Comparison of ENCODE assay signal across 8 cellular contexts in genomic region chr1:161227196-161227871, GRCh38. TPM values are rescaled to one million over a fixed set of nuclear protein-coding genes. Genes with fewer than 3 reads are reported as not detected.
DNase-seq lines count a peak whose midpoint lies in the region.

No MANE protein-coding gene starts in this region.

- no peaks in the 10 kb centered on the region for H4K20me1 ChIP-seq in GM23248 (ENCODE audit: insufficient read depth)

- H3K9me3 ChIP-seq in GM23248 (ENCODE audit: low read depth) (no peaks in the 10 kb centered on the region), subcutaneous abdominal adipose tissue (ENCODE audit: control insufficient read depth in 5 of 5, low read length in 5 of 5) (no peaks in the 10 kb centered on the region)

- peak overlapping the region; percentile 93 for H2AFZ ChIP-seq in GM23248

- no peaks in the 10 kb centered on the region for H3K9me2 ChIP-seq in GM23248 (ENCODE audit: insufficient read depth)

- H3K4me1 Mint-ChIP-seq in activated naive CD4-positive, alpha-beta T cell treated with anti-CD3 and anti-CD28 coated beads for 36 hours (ENCODE audit: low read depth) = peaks cover 27% of the 10 kb centered on the region

- DNase-seq in COLO829 (ENCODE audit: low spot score) (peak; percentile 88), GM23248 (peak; percentile 88), NAMALWA (ENCODE audit: low spot score) (peak; percentile 95), SK-MEL-5 (ENCODE audit: low read depth, low spot score) (peak; percentile 79), globus pallidus (ENCODE audit: low spot score) (peak; percentile 75), occipital lobe (lab: John Stamatoyannopoulos, UW) (peak; percentile 65)
- peak; percentile 96 for DNase-seq in activated naive CD4-positive, alpha-beta T cell treated with anti-CD3 and anti-CD28 coated beads for 36 hours

- H3K27ac ChIP-seq in GM23248 = no peak overlapping the region
- no peak overlapping the region for H3K27ac ChIP-seq in subcutaneous abdominal adipose tissue (ENCODE audit: low read depth, low read length)

- no peaks in the 10 kb centered on the region; the same call in 1 of the 2 replicates for H3K36me3 ChIP-seq in GM23248 (ENCODE audit: low read depth)
- peaks cover 0 to 33% (median 25%) of the 10 kb centered on the region in 5 donors for H3K36me3 ChIP-seq in subcutaneous abdominal adipose tissue (ENCODE audit: control insufficient read depth in 5 of 5, insufficient read depth in 5 of 5, low read length in 5 of 5)

- intact Hi-C loops in activated naive CD4-positive, alpha-beta T cell treated with anti-CD3 and anti-CD28 coated beads for 36 hours (cut with micrococcal nuclease) = loop anchor here (1.0 to 5.0 kb wide), 6 partner anchors 64 to 517 kb away; partner anchors contain the start of gene CFAP126

- H3K79me2 ChIP-seq in GM23248 (ENCODE audit: insufficient read depth) = peaks cover 7% of the 10 kb centered on the region

- no peaks in the 10 kb centered on the region for H3K27me3 ChIP-seq in GM23248 (replicated peaks; ENCODE audit: insufficient read depth)
- no peaks in the 10 kb centered on the region for H3K27me3 ChIP-seq in subcutaneous abdominal adipose tissue (ENCODE audit: control insufficient read depth in 5 of 5, insufficient read depth in 4 of 5, low read length in 5 of 5)

- in situ Hi-C loops in GM23248 (cut with MboI) = no loop called here
- in situ Hi-C loops in SK-MEL-5 (cut with HindIII; ENCODE audit: low pct_unique_long_range_greater_than_20kb, low sequenced_read_pairs) = no loop called here

- peaks cover 22% of the 10 kb centered on the region for H3K36me3 Mint-ChIP-seq in activated naive CD4-positive, alpha-beta T cell treated with anti-CD3 and anti-CD28 coated beads for 36 hours (ENCODE audit: low read depth)

- H3K4me2 ChIP-seq in GM23248 (ENCODE audit: unreplicated experiment) = peak overlapping the region; percentile 73

- H3K4me3 ChIP-seq in GM23248 (peak overlapping the region; percentile 91), subcutaneous abdominal adipose tissue (ENCODE audit: low read depth in 1 of 5, low read length in 5 of 5) (peak overlapping the region; percentile 5 to 88 (median 76))

- H3K9ac ChIP-seq in GM23248 = peak overlapping the region; percentile 80; the same call in 1 of the 2 replicates
- H3K9ac ChIP-seq in subcutaneous abdominal adipose tissue (ENCODE audit: low read length in 5 of 5) = peak overlapping the region in 4 of 5 donors; percentile 66 to 81 (median 71)

- H3F3A ChIP-seq in GM23248 (ENCODE audit: insufficient read depth) = peaks cover 5% of the 10 kb centered on the region; the same call in 1 of the 2 replicates

- peaks cover 11% of the 10 kb centered on the region; the same call in 1 of the 2 replicates for H3K4me1 ChIP-seq in GM23248 (ENCODE audit: insufficient read depth)
- peaks cover 5 to 31% (median 29%) of the 10 kb centered on the region in 5 donors for H3K4me1 ChIP-seq in subcutaneous abdominal adipose tissue (ENCODE audit: control insufficient read depth in 5 of 5, insufficient read depth in 5 of 5, low read length in 5 of 5)

- H3K4me3 Mint-ChIP-seq in activated naive CD4-positive, alpha-beta T cell treated with anti-CD3 and anti-CD28 coated beads for 36 hours = peak overlapping the region; percentile 100

- WGBS in GM23248 (ENCODE audit: low coverage in 1 of 2, low lambda C conversion rate in 2 of 2, missing lambda C conversion rate in 2 of 2), 2 experiments = 36 to 38% methylated on average over 11 of the region's 11 CpGs

- H3K27ac Mint-ChIP-seq in activated naive CD4-positive, alpha-beta T cell treated with anti-CD3 and anti-CD28 coated beads for 36 hours = peak overlapping the region; percentile 72

- CTCF ChIA-PET in activated naive CD4-positive, alpha-beta T cell treated with anti-CD3 and anti-CD28 coated beads for 36 hours (lab: Charles Lee) = interaction anchor here (0.8 to 13.2 kb wide), 22 partner anchors 9 to 161 kb away, joined by 3 to 196 read pairs (median 4); partner anchors contain the start of genes CFAP126, FCER1G, NDUFS2 and NR1I3

- no peaks in the 10 kb centered on the region for H3K27me3 Mint-ChIP-seq in activated naive CD4-positive, alpha-beta T cell treated with anti-CD3 and anti-CD28 coated beads for 36 hours (ENCODE audit: low read depth)

- H3K9me3 Mint-ChIP-seq in activated naive CD4-positive, alpha-beta T cell treated with anti-CD3 and anti-CD28 coated beads for 36 hours = no peaks in the 10 kb centered on the region

RNA-seq across cellular contexts. Expression of gene TOMM40L, which starts 1.5 kb away (rescaled TPM):
- total RNA-seq in GM23248 (2014; rRNA removed; shearing (Covaris generic)) = 6.5 and 19.1 TPM in 2 replicates
- 5.7 and 5.8 TPM in 2 replicates for polyA plus RNA-seq in GM23248 (2016; fragmentation: Nextera tagmentation; extraction: Ambion mirVana)
- 11.3 and 11.7 TPM in 2 replicates for total RNA-seq in SK-MEL-5 (2014; rRNA removed; shearing (Covaris generic))
- 10.4 and 11.3 TPM in 2 replicates for polyA plus RNA-seq in SK-MEL-5 (2015; cell fraction: cytosol; rRNA removed)
- 21.3 and 26.4 TPM in 2 replicates for polyA plus RNA-seq in SK-MEL-5 (2015; cell fraction: nucleus; rRNA removed)
- total RNA-seq in activated naive CD4-positive, alpha-beta T cell treated with anti-CD3 and anti-CD28 coated beads for 36 hours = 10 to 100 TPM; 13.2 to 14.3 TPM
- total RNA-seq in occipital lobe = 20.1 TPM

RNA-seq across cellular contexts. Expression of gene APOA2, which starts 3.9 kb away (rescaled TPM):
- not detected in 2 replicates for total RNA-seq in GM23248 (2014; rRNA removed; shearing (Covaris generic))
- not detected in 2 replicates for polyA plus RNA-seq in GM23248 (2016; fragmentation: Nextera tagmentation; extraction: Ambion mirVana)
- total RNA-seq in SK-MEL-5 (2014; rRNA removed; shearing (Covaris generic)) = not detected in 2 replicates
- not detected in 2 replicates for polyA plus RNA-seq in SK-MEL-5 (2015; cell fraction: cytosol; rRNA removed)
- not detected in 2 replicates for polyA plus RNA-seq in SK-MEL-5 (2015; cell fraction: nucleus; rRNA removed)
- total RNA-seq in activated naive CD4-positive, alpha-beta T cell treated with anti-CD3 and anti-CD28 coated beads for 36 hours = not detected
- not detected for total RNA-seq in occipital lobe

RNA-seq across cellular contexts. Expression of gene NR1I3, which starts 10.7 kb away (rescaled TPM):
- not detected in 2 replicates for total RNA-seq in GM23248 (2014; rRNA removed; shearing (Covaris generic))
- polyA plus RNA-seq in GM23248 (2016; fragmentation: Nextera tagmentation; extraction: Ambion mirVana) = 0.70 TPM in 1 of 2 replicates, not detected in the other
- total RNA-seq in SK-MEL-5 (2014; rRNA removed; shearing (Covaris generic)) = not detected in 2 replicates
- not detected in 2 replicates for polyA plus RNA-seq in SK-MEL-5 (2015; cell fraction: cytosol; rRNA removed)
- polyA plus RNA-seq in SK-MEL-5 (2015; cell fraction: nucleus; rRNA removed) = not detected in 2 replicates
- not detected for total RNA-seq in activated naive CD4-positive, alpha-beta T cell treated with anti-CD3 and anti-CD28 coated beads for 36 hours
- 0.47 TPM for total RNA-seq in occipital lobe

RNA-seq across cellular contexts. Expression of gene FCER1G, which starts 12.2 kb away (rescaled TPM):
- total RNA-seq in GM23248 (2014; rRNA removed; shearing (Covaris generic)) = not detected in 2 replicates
- 0.49 TPM in 1 of 2 replicates, not detected in the other for polyA plus RNA-seq in GM23248 (2016; fragmentation: Nextera tagmentation; extraction: Ambion mirVana)
- total RNA-seq in SK-MEL-5 (2014; rRNA removed; shearing (Covaris generic)) = 2.6 TPM in 1 of 2 replicates, not detected in the other
- polyA plus RNA-seq in SK-MEL-5 (2015; cell fraction: cytosol; rRNA removed) = 2.8 and 3.2 TPM in 2 replicates
- not detected in 2 replicates for polyA plus RNA-seq in SK-MEL-5 (2015; cell fraction: nucleus; rRNA removed)
- 1 to 10 TPM in 1 of 2 experiments, under 1 TPM in 1; 0.74 to 1.6 TPM for total RNA-seq in activated naive CD4-positive, alpha-beta T cell treated with anti-CD3 and anti-CD28 coated beads for 36 hours
- 1.6 TPM for total RNA-seq in occipital lobe

RNA-seq across cellular contexts. Expression of gene NDUFS2, which starts 25.2 kb away (rescaled TPM):
- total RNA-seq in GM23248 (2014; rRNA removed; shearing (Covaris generic)) = 104 and 125 TPM in 2 replicates
- 135 and 141 TPM in 2 replicates for polyA plus RNA-seq in GM23248 (2016; fragmentation: Nextera tagmentation; extraction: Ambion mirVana)
- total RNA-seq in SK-MEL-5 (2014; rRNA removed; shearing (Covaris generic)) = 134 and 147 TPM in 2 replicates
- 126 and 140 TPM in 2 replicates for polyA plus RNA-seq in SK-MEL-5 (2015; cell fraction: cytosol; rRNA removed)
- polyA plus RNA-seq in SK-MEL-5 (2015; cell fraction: nucleus; rRNA removed) = 86.5 and 122 TPM in 2 replicates
- total RNA-seq in activated naive CD4-positive, alpha-beta T cell treated with anti-CD3 and anti-CD28 coated beads for 36 hours = 100 to 1,000 TPM; 126 to 130 TPM
- total RNA-seq in occipital lobe = 85.2 TPM
